ENCODE assay signal across 1 cellular context in the genomic region with DNA sequence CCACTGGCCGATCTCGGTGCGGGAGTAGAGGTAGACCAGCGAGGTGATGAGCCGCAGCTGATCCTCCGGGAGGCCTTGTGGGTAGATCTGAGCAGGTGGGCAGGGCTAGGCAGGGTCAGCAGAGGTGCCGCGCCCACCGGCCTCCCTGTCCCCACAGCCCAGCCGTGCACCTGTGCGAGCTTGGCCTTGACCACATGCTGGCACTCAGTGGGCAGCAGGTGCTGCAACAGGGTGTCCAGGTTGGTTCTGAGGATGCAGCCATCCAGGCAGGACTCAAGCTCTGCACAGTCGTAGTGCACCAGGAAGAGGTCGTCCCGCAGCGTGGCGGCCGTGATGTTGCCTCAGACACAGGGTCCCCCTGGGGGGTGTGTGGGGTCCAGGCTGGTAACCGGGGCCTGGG.
TF ChIP-seq lines count a peak whose summit lies in the region.

No MANE protein-coding gene starts in this region.

TF ChIP-seq in IMR-90, 13 proteins besides CTCF, POLR2A, EP300 and RAD21:
- TF ChIP-seq MAZ (IDR thresholded peaks at IDR 0.05; ENCODE audit: borderline replicate concordance, low read depth, low read length), result no peak
- no peak for TF ChIP-seq BHLHE40 (IDR thresholded peaks at IDR 0.05; ENCODE audit: low read depth, low read length)
- TF ChIP-seq FOS (IDR thresholded peaks at IDR 0.05; ENCODE audit: low read depth, low read length), result no peak
- TF ChIP-seq, protein P1, sequence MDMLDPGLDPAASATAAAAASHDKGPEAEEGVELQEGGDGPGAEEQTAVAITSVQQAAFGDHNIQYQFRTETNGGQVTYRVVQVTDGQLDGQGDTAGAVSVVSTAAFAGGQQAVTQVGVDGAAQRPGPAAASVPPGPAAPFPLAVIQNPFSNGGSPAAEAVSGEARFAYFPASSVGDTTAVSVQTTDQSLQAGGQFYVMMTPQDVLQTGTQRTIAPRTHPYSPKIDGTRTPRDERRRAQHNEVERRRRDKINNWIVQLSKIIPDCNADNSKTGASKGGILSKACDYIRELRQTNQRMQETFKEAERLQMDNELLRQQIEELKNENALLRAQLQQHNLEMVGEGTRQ (IDR thresholded peaks at IDR 0.05; ENCODE audit: low read depth, low read length), result no peak
- no peak for TF ChIP-seq CEBPB (IDR thresholded peaks at IDR 0.05; ENCODE audit: low read depth, low read length)
- TF ChIP-seq MAFK (IDR thresholded peaks at IDR 0.05; ENCODE audit: low read depth, low read length), result no peak
- TF ChIP-seq MXI1 (IDR thresholded peaks at IDR 0.05; ENCODE audit: borderline replicate concordance, low read depth, low read length), result no peak
- no peak for TF ChIP-seq SMC3 (IDR thresholded peaks at IDR 0.05; ENCODE audit: low read depth, low read length)
- TF ChIP-seq NFE2L2 (IDR thresholded peaks at IDR 0.05; ENCODE audit: low read depth, low read length), result no peak
- TF ChIP-seq RCOR1 (IDR thresholded peaks at IDR 0.05; ENCODE audit: insufficient replicate concordance, low read length), result no peak
- TF ChIP-seq CHD1 (IDR thresholded peaks at IDR 0.05; ENCODE audit: low read depth, low read length), result no peak
- TF ChIP-seq, protein P2, sequence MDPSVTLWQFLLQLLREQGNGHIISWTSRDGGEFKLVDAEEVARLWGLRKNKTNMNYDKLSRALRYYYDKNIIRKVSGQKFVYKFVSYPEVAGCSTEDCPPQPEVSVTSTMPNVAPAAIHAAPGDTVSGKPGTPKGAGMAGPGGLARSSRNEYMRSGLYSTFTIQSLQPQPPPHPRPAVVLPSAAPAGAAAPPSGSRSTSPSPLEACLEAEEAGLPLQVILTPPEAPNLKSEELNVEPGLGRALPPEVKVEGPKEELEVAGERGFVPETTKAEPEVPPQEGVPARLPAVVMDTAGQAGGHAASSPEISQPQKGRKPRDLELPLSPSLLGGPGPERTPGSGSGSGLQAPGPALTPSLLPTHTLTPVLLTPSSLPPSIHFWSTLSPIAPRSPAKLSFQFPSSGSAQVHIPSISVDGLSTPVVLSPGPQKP (IDR thresholded peaks at IDR 0.05; ENCODE audit: borderline replicate concordance, low read depth, low read length), result no peak
- no peak for TF ChIP-seq RFX5 (IDR thresholded peaks at IDR 0.05; ENCODE audit: low read depth, low read length)
